In genomic region chr9:99056876-99057664, GRCh38 we compare ENCODE assay signal across 8 cellular contexts. TPM values are rescaled to one million over a fixed set of nuclear protein-coding genes. Genes with fewer than 3 reads are reported as not detected.
DNase-seq lines count a peak whose midpoint lies in the region; ATAC-seq, FAIRE-seq and TF ChIP-seq lines count a peak whose summit lies in the region.

No MANE protein-coding gene starts in this region.

- peak overlapping the region in 4 of 9 donors; percentile 74 to 95 (median 80) for H3K27ac Mint-ChIP-seq in naive thymus-derived CD4-positive, alpha-beta T cell
- no peak overlapping the region for H3K27ac Mint-ChIP-seq in Caco-2 (ENCODE audit: unreplicated experiment)

- H3F3A ChIP-seq in DOHH2 (ENCODE audit: control insufficient read depth, insufficient read depth) = no peaks in the 10 kb centered on the region
- peaks cover 20% of the 10 kb centered on the region for H3F3A ChIP-seq in Loucy (ENCODE audit: low read depth)

- H3K79me2 ChIP-seq in DOHH2 (ENCODE audit: control insufficient read depth, low read length) (no peaks in the 10 kb centered on the region), Loucy (ENCODE audit: insufficient read depth, low read length) (no peaks in the 10 kb centered on the region)

- no peak for FAIRE-seq in GM19239 (lab: Jason Lieb, UNC)

- H3K27me3 Mint-ChIP-seq in naive thymus-derived CD4-positive, alpha-beta T cell = peaks cover 0 to under 1% (median 0%) of the 10 kb centered on the region in 5 donors
- peaks cover 6% of the 10 kb centered on the region for H3K27me3 Mint-ChIP-seq in Caco-2 (ENCODE audit: insufficient read depth, unreplicated experiment)

- H3K36me3 ChIP-seq in DOHH2 (ENCODE audit: control insufficient read depth, low read length) (no peaks in the 10 kb centered on the region), Loucy (ENCODE audit: insufficient read depth, low read length) (no peaks in the 10 kb centered on the region), Caco-2 (ENCODE audit: control insufficient read depth, insufficient read depth, low read length) (no peaks in the 10 kb centered on the region)
- H3K36me3 ChIP-seq in naive thymus-derived CD4-positive, alpha-beta T cell (ENCODE audit: control insufficient read depth in 2 of 3, insufficient read depth in 3 of 3, low read length in 3 of 3) = no peaks in the 10 kb centered on the region

- no peak overlapping the region for H3K27ac ChIP-seq in DOHH2 (ENCODE audit: low read depth, low read length)
- no peak overlapping the region for H3K27ac ChIP-seq in naive thymus-derived CD4-positive, alpha-beta T cell (ENCODE audit: low read depth, low read length)

- no peaks in the 10 kb centered on the region for H3K9me3 ChIP-seq in DOHH2 (ENCODE audit: control insufficient read depth, insufficient read depth, low read length)
- no peaks in the 10 kb centered on the region for H3K9me3 ChIP-seq in Loucy (ENCODE audit: insufficient read depth, low read depth, low read length)
- H3K9me3 ChIP-seq in naive thymus-derived CD4-positive, alpha-beta T cell (ENCODE audit: control insufficient read depth in 2 of 3, low read length in 3 of 3) = no peaks in the 10 kb centered on the region
- no peaks in the 10 kb centered on the region for H3K9me3 ChIP-seq in Caco-2

- H3K4me3 Mint-ChIP-seq in naive thymus-derived CD4-positive, alpha-beta T cell = peak overlapping the region; percentile 79 to 92 (median 89)
- no peak overlapping the region for H3K4me3 Mint-ChIP-seq in Caco-2 (ENCODE audit: unreplicated experiment)

- peaks cover 58 to 92% (median 81%) of the 10 kb centered on the region in 7 donors for H3K4me1 Mint-ChIP-seq in naive thymus-derived CD4-positive, alpha-beta T cell
- H3K4me1 Mint-ChIP-seq in Caco-2 (ENCODE audit: low read depth, unreplicated experiment) = no peaks in the 10 kb centered on the region

- H3K9me2 ChIP-seq in DOHH2 (replicated peaks; ENCODE audit: control insufficient read depth, low read length) (no peaks in the 10 kb centered on the region), Loucy (replicated peaks; ENCODE audit: low read depth, low read length) (no peaks in the 10 kb centered on the region)

- no peaks in the 10 kb centered on the region for H4K20me1 ChIP-seq in DOHH2 (ENCODE audit: control insufficient read depth, insufficient read depth, low read depth, low read length)
- no peaks in the 10 kb centered on the region for H4K20me1 ChIP-seq in Loucy (ENCODE audit: insufficient read depth, low read length, poor library complexity, severe bottlenecking)

- H3K4me2 ChIP-seq in DOHH2 (ENCODE audit: low read length) (peak overlapping the region; percentile 88), Loucy (ENCODE audit: low read depth, low read length, poor library complexity, severe bottlenecking) (peak overlapping the region; percentile 90)

- peak; percentile 86 for DNase-seq in amniotic epithelial cell (ENCODE audit: low read depth)
- DNase-seq in naive thymus-derived CD4-positive, alpha-beta T cell = no peak
- no peak for DNase-seq in GM19239 (ENCODE audit: insufficient read length, low spot score)
- DNase-seq in Caco-2 = no peak
- no peak for DNase-seq in D341Med (ENCODE audit: low spot score)
- no peak for DNase-seq in NCI-H1092 treated with DMSO at 0.1 percent for 48 hours (lab: John Stamatoyannopoulos, UW)

- H3K9me3 Mint-ChIP-seq in naive thymus-derived CD4-positive, alpha-beta T cell = peaks cover 0 to 6% (median 0%) of the 10 kb centered on the region in 11 donors
- no peaks in the 10 kb centered on the region for H3K9me3 Mint-ChIP-seq in Caco-2 (ENCODE audit: unreplicated experiment)

- no peak overlapping the region for H2AFZ ChIP-seq in Loucy (ENCODE audit: low read length)

- peak overlapping the region; percentile 79 for H3K9ac ChIP-seq in Loucy (ENCODE audit: low read depth, low read length, poor library complexity, severe bottlenecking)

- ATAC-seq in naive thymus-derived CD4-positive, alpha-beta T cell = peak; percentile 45

- H3K4me1 ChIP-seq in DOHH2 (ENCODE audit: control insufficient read depth, low read length) = peaks cover 32% of the 10 kb centered on the region
- H3K4me1 ChIP-seq in Loucy (ENCODE audit: insufficient read depth, low read length, poor library complexity, severe bottlenecking) = peaks cover 83% of the 10 kb centered on the region
- H3K4me1 ChIP-seq in naive thymus-derived CD4-positive, alpha-beta T cell (ENCODE audit: control insufficient read depth in 2 of 2, insufficient read depth in 2 of 2, low read length in 2 of 2) = peaks cover 66 to 81% of the 10 kb centered on the region in 2 donors
- no peaks in the 10 kb centered on the region for H3K4me1 ChIP-seq in Caco-2

- CTCF ChIA-PET in naive thymus-derived CD4-positive, alpha-beta T cell (lab: Charles Lee) = interaction anchor here (1.1 kb wide), 1 partner anchor 25 kb away, joined by 3 read pairs; no protein-coding TSS in a partner anchor
- CTCF ChIA-PET in Caco-2 (lab: Charles Lee) = no interaction called here

- H3K27me3 ChIP-seq in DOHH2 (ENCODE audit: control insufficient read depth, low read length) (no peaks in the 10 kb centered on the region), Loucy (ENCODE audit: insufficient read depth, low read length, poor library complexity, severe bottlenecking) (no peaks in the 10 kb centered on the region), Caco-2 (replicated peaks; ENCODE audit: control insufficient read depth, insufficient read depth, low read length) (no peaks in the 10 kb centered on the region)
- no peaks in the 10 kb centered on the region for H3K27me3 ChIP-seq in naive thymus-derived CD4-positive, alpha-beta T cell (ENCODE audit: control insufficient read depth in 2 of 2, insufficient read depth in 2 of 2, low read length in 2 of 2)

- H3K4me3 ChIP-seq in DOHH2 (ENCODE audit: low read length) (peak overlapping the region; percentile 68), Loucy (ENCODE audit: low read length, poor library complexity, severe bottlenecking) (peak overlapping the region; percentile 72), Caco-2 (ENCODE audit: low read depth, low read length) (no peak overlapping the region)
- peak overlapping the region; percentile 56 for H3K4me3 ChIP-seq in naive thymus-derived CD4-positive, alpha-beta T cell (ENCODE audit: low read length)

- POLR2A ChIA-PET in naive thymus-derived CD4-positive, alpha-beta T cell (lab: Charles Lee) = interaction anchor here (0.8 to 3.7 kb wide), 16 partner anchors 10 to 81 kb away, joined by 3 to 17 read pairs (median 5); no protein-coding TSS in a partner anchor
- POLR2A ChIA-PET in Caco-2 (lab: Charles Lee) = no interaction called here

- H3K36me3 Mint-ChIP-seq in naive thymus-derived CD4-positive, alpha-beta T cell = peaks cover 0 to 25% (median 0%) of the 10 kb centered on the region in 5 donors
- H3K36me3 Mint-ChIP-seq in Caco-2 (ENCODE audit: insufficient read depth, unreplicated experiment) = no peaks in the 10 kb centered on the region

- no TSS peak for BruUV-seq in Caco-2 (replicated peaks; lab: Mats Ljungman, UMichigan)

- intact Hi-C loops in naive thymus-derived CD4-positive, alpha-beta T cell (cut with micrococcal nuclease) = loop anchor here (1.0 to 10.0 kb wide), 5 partner anchors 44 to 765 kb away; partner anchors contain the start of genes ANKS6 (in 1 of the 2), NR4A3 (in 1 of the 2) and SEC61B (in 1 of the 2)
- intact Hi-C loops in Caco-2 (cut with micrococcal nuclease; ENCODE audit: unreplicated experiment) = no loop called here

- TF ChIP-seq CTCF in DOHH2 (IDR thresholded peaks at IDR 0.05; ENCODE audit: low read depth, low read length, poor library complexity, severe bottlenecking) (no peak), Loucy (conservative IDR thresholded peaks at IDR 0.05; ENCODE audit: low read length) (no peak), Caco-2 (IDR thresholded peaks at IDR 0.05; ENCODE audit: insufficient read depth in 1 of 2, low read depth in 1 of 2, low read length in 1 of 2, severe bottlenecking in 1 of 2, unreplicated experiment in 1 of 2) (no peak)

RNA-seq across cellular contexts. Expression of gene TGFBR1, which starts 47.8 kb away (rescaled TPM):
- total RNA-seq in naive thymus-derived CD4-positive, alpha-beta T cell = 10 to 100 TPM; 20.6 to 95.5 (median 29.5) TPM
- polyA plus RNA-seq in naive thymus-derived CD4-positive, alpha-beta T cell = 10 to 100 TPM; 18.3 to 22.0 TPM
- 29.3 and 31.8 TPM in 2 replicates for total RNA-seq in Caco-2 (2022)
